In genomic region chr13:20360835-20361412, GRCh38 we compare ENCODE assay signal across 24 cellular contexts.
A peak's percentile ranks its signal among the peaks of the same experiment; 100 is the strongest.
DNase-seq lines count a peak whose midpoint lies in the region; ATAC-seq, FAIRE-seq and TF ChIP-seq lines count a peak whose summit lies in the region.
"Had no signal": no experiment of that assay in that cellular context is flagged by ENCODE, and none has a peak within 500 bp of the region (broad histone marks: within the 10 kb centered on the region; RNA-seq: fewer than 3 reads in every experiment).

No MANE protein-coding gene starts in this region.

- H3K4me3 ChIP-seq in bronchial epithelial cell (ENCODE audit: low read depth, low read length) = no peak overlapping the region
- H3K4me3 ChIP-seq: colonic mucosa, thoracic aorta had no signal

- H3K36me3 ChIP-seq in bronchial epithelial cell (ENCODE audit: control insufficient read depth, insufficient read depth, low read length) = no peaks in the 10 kb centered on the region
- H3K36me3 ChIP-seq: colonic mucosa, thoracic aorta had no signal

- FAIRE-seq in RCC 7860 (lab: Jason Lieb, UNC) (peak; percentile 56), bronchial epithelial cell (lab: Jason Lieb, UNC) (peak; percentile 68)
- FAIRE-seq: G401.6 had no signal

- in situ Hi-C loops in G401 (cut with HindIII; ENCODE audit: low sequenced_read_pairs) = no loop called here

- no peaks in the 10 kb centered on the region for H3K27me3 ChIP-seq in bronchial epithelial cell (ENCODE audit: control insufficient read depth, insufficient read depth, low read length)
- H3K27me3 ChIP-seq: colonic mucosa had no signal

- peak; percentile 56 for ATAC-seq in left lobe of liver
- no peak for ATAC-seq in omental fat pad (ENCODE audit: low FRiP score)
- ATAC-seq: effector memory CD8-positive, alpha-beta T cell had no signal

- no peak for TF ChIP-seq CTCF in bronchial epithelial cell (IDR thresholded peaks at IDR 0.05; ENCODE audit: insufficient read depth, low read length, severe bottlenecking)
- TF ChIP-seq CTCF in omental fat pad (IDR thresholded peaks at IDR 0.05) = no peak

- DNase-seq in RCC 7860 (ENCODE audit: low spot score) (peak; percentile 21), bronchial epithelial cell (ENCODE audit: low read depth) (peak; percentile 50), left lobe of liver (ENCODE audit: low spot score) (no peak), omental fat pad (ENCODE audit: low spot score) (no peak), NCI-H2227 treated with DMSO at 0.1 percent for 48 hours (lab: John Stamatoyannopoulos, UW) (no peak), RPMI8226 (no peak), G401 (ENCODE audit: low spot score) (no peak)
- DNase-seq: activated B cell treated with CpG ODN at 0.5 μM for 24 hours; activated CD4-positive, alpha-beta T cell treated with anti-CD3 and anti-CD28 coated beads, Interleukin-2, amount 50 U/mL, for 48 hours; activated CD8-positive, alpha-beta memory T cell treated with anti-CD3 and anti-CD28 coated beads, Interleukin-2, amount 50 U/mL, for 48 hours; activated effector memory CD4-positive, alpha-beta T cell treated with Interleukin-2 at 50 U/mL for 16 hours; activated naive CD8-positive, alpha-beta T cell treated with anti-CD3 and anti-CD28 coated beads, Interleukin-2, amount 10 ng/mL, durations not matched to agents 7 days and 5 days; CD4-positive, alpha-beta memory T cell; colonic mucosa; DMS 273 treated with DMSO at 0.1 percent for 48 hours; effector memory CD8-positive, alpha-beta T cell; naive B cell; NCI-H2081 treated with DMSO at 0.1 percent for 48 hours; SHP77; stimulated activated CD4-positive, alpha-beta T cell treated with anti-CD3 and anti-CD28 coated beads, Interleukin-4, amount 100 ng/mL, for 4 hours; stimulated activated naive CD4-positive, alpha-beta T cell; T-helper 9 cell had no signal

Comparison
In these comparisons a context has a peak if more than half of its experiments do, and no peak if none do; other contexts are left out.
1. DNase-seq: peak in RCC 7860 (single experiment) and bronchial epithelial cell (single experiment); none in left lobe of liver (single experiment), omental fat pad (single experiment), NCI-H2227 treated with DMSO at 0.1 percent for 48 hours (single experiment), RPMI8226 (single experiment) and G401 (single experiment).